ENCODE assay signal across 1 cellular context in genomic region chr16:84947996-84948854, GRCh38.
TF ChIP-seq lines count a peak whose summit lies in the region.

No MANE protein-coding gene starts in this region.

TF ChIP-seq in HepG2, 621 proteins besides CTCF, POLR2A, EP300 and RAD21 (continued from another document and continues in another):
- TF ChIP-seq ZBTB44 (CRISPR knock-in tag; IDR thresholded peaks at IDR 0.05): no peak
- TF ChIP-seq KAT8 (CRISPR knock-in tag; IDR thresholded peaks at IDR 0.05): peak; percentile 32; the same call in 1 of the 2 replicates
- TF ChIP-seq GATAD2A (CRISPR knock-in tag; IDR thresholded peaks at IDR 0.05): peak; percentile 77
- no peak for TF ChIP-seq TRAFD1 (CRISPR knock-in tag; IDR thresholded peaks at IDR 0.05; ENCODE audit: borderline replicate concordance)
- TF ChIP-seq SNAPC5 (CRISPR knock-in tag; IDR thresholded peaks at IDR 0.05; ENCODE audit: borderline replicate concordance): no peak
- TF ChIP-seq RFXANK (CRISPR knock-in tag; IDR thresholded peaks at IDR 0.05): no peak
- peak; percentile 83 for TF ChIP-seq PATZ1 (CRISPR knock-in tag; IDR thresholded peaks at IDR 0.05)
- peak; percentile 23 for TF ChIP-seq SKI (IDR thresholded peaks at IDR 0.05; ENCODE audit: partially characterized antibody)
- no peak for TF ChIP-seq THAP11 (CRISPR knock-in tag; IDR thresholded peaks at IDR 0.05)
- TF ChIP-seq DZIP1 (CRISPR knock-in tag; IDR thresholded peaks at IDR 0.05): no peak; the same call in 1 of the 2 replicates
- TF ChIP-seq ZNF782 (CRISPR knock-in tag; IDR thresholded peaks at IDR 0.05; ENCODE audit: borderline replicate concordance): no peak; the same call in 1 of the 2 replicates
- TF ChIP-seq FOSL2 (CRISPR knock-in tag; IDR thresholded peaks at IDR 0.05): no peak
- no peak for TF ChIP-seq CC2D1A (CRISPR knock-in tag; IDR thresholded peaks at IDR 0.05)
- peak; percentile 17 for TF ChIP-seq ZNF883 (CRISPR knock-in tag; IDR thresholded peaks at IDR 0.05; ENCODE audit: not compliant biosample characterization)
- TF ChIP-seq FLYWCH1 (CRISPR knock-in tag; IDR thresholded peaks at IDR 0.05): no peak
- TF ChIP-seq ARNTL (CRISPR knock-in tag; IDR thresholded peaks at IDR 0.05): peak; percentile 38; the same call in 1 of the 2 replicates
- TF ChIP-seq ZFP36 (IDR thresholded peaks at IDR 0.05; ENCODE audit: borderline replicate concordance, low read depth, low read length, partially characterized antibody): no peak
- no peak for TF ChIP-seq MNT (IDR thresholded peaks at IDR 0.05)
- no peak for TF ChIP-seq ZNF720 (CRISPR knock-in tag; IDR thresholded peaks at IDR 0.05)
- peak; percentile 75; the same call in 1 of the 2 replicates for TF ChIP-seq ZNF484 (CRISPR knock-in tag; IDR thresholded peaks at IDR 0.05; ENCODE audit: borderline replicate concordance, low read depth)
- TF ChIP-seq ADNP (CRISPR knock-in tag; IDR thresholded peaks at IDR 0.05): no peak
- no peak for TF ChIP-seq RBAK (CRISPR knock-in tag; IDR thresholded peaks at IDR 0.05)
- TF ChIP-seq SUZ12 (IDR thresholded peaks at IDR 0.05; ENCODE audit: low read depth, low read length): no peak
- TF ChIP-seq ZNF354B (CRISPR knock-in tag; IDR thresholded peaks at IDR 0.05): no peak
- TF ChIP-seq SIX1 (CRISPR knock-in tag; IDR thresholded peaks at IDR 0.05; ENCODE audit: borderline replicate concordance): no peak
- peak; percentile 63; the same call in 1 of the 2 replicates for TF ChIP-seq ARID4A (CRISPR knock-in tag; IDR thresholded peaks at IDR 0.05; ENCODE audit: borderline replicate concordance)
- no peak; the same call in 1 of the 2 replicates for TF ChIP-seq GLI4 (CRISPR knock-in tag; IDR thresholded peaks at IDR 0.05; ENCODE audit: borderline replicate concordance)
- TF ChIP-seq MED8 (CRISPR knock-in tag; IDR thresholded peaks at IDR 0.05; ENCODE audit: insufficient replicate concordance): peak; percentile 43
- peak; percentile 49 for TF ChIP-seq PTBP1 (IDR thresholded peaks at IDR 0.05; ENCODE audit: low read depth, low read length, poor library complexity, severe bottlenecking)
- TF ChIP-seq ATF2 (CRISPR knock-in tag; IDR thresholded peaks at IDR 0.05): no peak
- no peak for TF ChIP-seq ARNT2 (CRISPR knock-in tag; IDR thresholded peaks at IDR 0.05; ENCODE audit: low read depth)
- no peak for TF ChIP-seq ATF6 (CRISPR knock-in tag; conservative IDR thresholded peaks at IDR 0.05)
